ENCODE assay signal across 17 cellular contexts in genomic region chr16:4075534-4075933, GRCh38. TPM values are rescaled to one million over a fixed set of nuclear protein-coding genes. Genes with fewer than 3 reads are reported as not detected.
DNase-seq lines count a peak whose midpoint lies in the region; ATAC-seq and TF ChIP-seq lines count a peak whose summit lies in the region.
"Had no signal": no experiment of that assay in that cellular context is flagged by ENCODE, and none has a peak within 500 bp of the region (broad histone marks: within the 10 kb centered on the region; RNA-seq: fewer than 3 reads in every experiment).

No MANE protein-coding gene starts in this region.

- H3K27ac Mint-ChIP-seq in CD4-positive, CD25-positive, alpha-beta regulatory T cell: peak overlapping the region in 2 of 3 donors; percentile 6 to 51
- H3K27ac Mint-ChIP-seq: GM23338 had no signal

- no peak for ATAC-seq in CD4-positive, CD25-positive, alpha-beta regulatory T cell (ENCODE audit: low read depth in 2 of 2)
- ATAC-seq in GM18520 (IDR thresholded peaks at IDR 0.05; ENCODE audit: unreplicated experiment): no peak
- ATAC-seq: GM23338 had no signal

- no peaks in the 10 kb centered on the region for H3K36me3 Mint-ChIP-seq in CD4-positive, CD25-positive, alpha-beta regulatory T cell

- H3K27me3 ChIP-seq in CD4-positive, CD25-positive, alpha-beta regulatory T cell (ENCODE audit: control insufficient read depth, insufficient read depth, low read length): no peaks in the 10 kb centered on the region
- no peaks in the 10 kb centered on the region for H3K27me3 ChIP-seq in testis
- H3K27me3 ChIP-seq: BLaER1 had no signal

- no peak for TF ChIP-seq POLR2A in testis (IDR thresholded peaks at IDR 0.05)

- no peaks in the 10 kb centered on the region for H3K27me3 Mint-ChIP-seq in CD4-positive, CD25-positive, alpha-beta regulatory T cell
- H3K27me3 Mint-ChIP-seq: CD8-positive, alpha-beta memory T cell had no signal

- H3K4me3 Mint-ChIP-seq in CD4-positive, CD25-positive, alpha-beta regulatory T cell: no peak overlapping the region
- H3K4me3 Mint-ChIP-seq: CD14-positive monocyte; CD8-positive, alpha-beta memory T cell; GM23338 had no signal

- no peak for TF ChIP-seq CTCF in testis (IDR thresholded peaks at IDR 0.05)

- no peaks in the 10 kb centered on the region for H3K4me1 ChIP-seq in CD4-positive, CD25-positive, alpha-beta regulatory T cell (ENCODE audit: control insufficient read depth, insufficient read depth, low read length, poor library complexity, severe bottlenecking)
- H3K4me1 ChIP-seq in testis: no peaks in the 10 kb centered on the region

- no peak overlapping the region for H3K4me3 ChIP-seq in CD4-positive, CD25-positive, alpha-beta regulatory T cell (ENCODE audit: low read depth, low read length)
- H3K4me3 ChIP-seq in testis: no peak overlapping the region
- H3K4me3 ChIP-seq: BLaER1, GM23338 had no signal

- H3K9me3 Mint-ChIP-seq in CD4-positive, CD25-positive, alpha-beta regulatory T cell: peaks cover 0 to 2% (median 0%) of the 10 kb centered on the region in 7 donors
- H3K9me3 Mint-ChIP-seq: CD14-positive monocyte; CD8-positive, alpha-beta memory T cell; GM23338 had no signal

- intact Hi-C loops in testis (cut with DNase I; ENCODE audit: low total_unique reads): no loop called here

- no peaks in the 10 kb centered on the region for H3K36me3 ChIP-seq in CD4-positive, CD25-positive, alpha-beta regulatory T cell (ENCODE audit: control insufficient read depth, insufficient read depth, low read length)
- H3K36me3 ChIP-seq in testis (ENCODE audit: low read depth, missing control alignments): no peaks in the 10 kb centered on the region

- no peak for DNase-seq in CD4-positive, CD25-positive, alpha-beta regulatory T cell
- DNase-seq in NCI-H2171 treated with DMSO at 0.1 percent for 48 hours (lab: John Stamatoyannopoulos, UW) (peak; percentile 78), mesenteric fat pad (ENCODE audit: low spot score) (peak; percentile 67), testis (peak; percentile 0), NCI-H345 treated with DMSO at 0.1 percent for 48 hours (lab: John Stamatoyannopoulos, UW; ENCODE audit: unreplicated experiment) (no peak), NCI-H1930 (lab: John Stamatoyannopoulos, UW) (no peak)
- DNase-seq: 8988T; CD8-positive, alpha-beta memory T cell; COR-L47; DMS 273 treated with DMSO at 0.1 percent for 48 hours; GDM1; HCEC 1CT had no signal

- H3K9me3 ChIP-seq in CD4-positive, CD25-positive, alpha-beta regulatory T cell (ENCODE audit: control insufficient read depth in 2 of 2, low read length in 2 of 2): no peaks in the 10 kb centered on the region
- H3K9me3 ChIP-seq in testis: no peaks in the 10 kb centered on the region

- no peak overlapping the region for H3K27ac ChIP-seq in CD4-positive, CD25-positive, alpha-beta regulatory T cell (ENCODE audit: insufficient read depth, low read length, poor library complexity, severe bottlenecking)
- no peak overlapping the region for H3K27ac ChIP-seq in testis
- H3K27ac ChIP-seq: BLaER1, HL-60 had no signal

- peaks cover 0 to 8% (median 0%) of the 10 kb centered on the region in 4 donors for H3K4me1 Mint-ChIP-seq in CD4-positive, CD25-positive, alpha-beta regulatory T cell
- H3K4me1 Mint-ChIP-seq: CD14-positive monocyte had no signal

- 92 to 98% methylated on average over 7 of the region's 7 CpGs for WGBS in testis, 2 donors

RNA-seq across cellular contexts. Expression of gene ADCY9, which starts 40.7 kb away (rescaled TPM):
- 7.8 TPM for total RNA-seq in CD4-positive, CD25-positive, alpha-beta regulatory T cell
- polyA plus RNA-seq in CD4-positive, CD25-positive, alpha-beta regulatory T cell: under 1 TPM; 0.06 to 0.37 (median 0.17) TPM
- 11.7 TPM for total RNA-seq in mesenteric fat pad
- total RNA-seq in testis: 10 to 100 TPM; 52.8 to 77.2 TPM
- 19.0 TPM for polyA plus RNA-seq in testis (ENCODE audit: insufficient read depth, low read depth, low replicate concordance)

Comparison
In these comparisons a context has a peak if more than half of its experiments do, and no peak if none do; other contexts are left out.
1. DNase-seq: peak in NCI-H2171 treated with DMSO at 0.1 percent for 48 hours (single experiment), mesenteric fat pad (single experiment) and testis (single experiment); none in CD4-positive, CD25-positive, alpha-beta regulatory T cell (0 of 3), NCI-H345 treated with DMSO at 0.1 percent for 48 hours (single experiment) and NCI-H1930 (0 of 2).